Comparison of ENCODE assay signal across 20 cellular contexts in genomic region chr1:230465701-230466100, GRCh38. TPM values are rescaled to one million over a fixed set of nuclear protein-coding genes. Genes with fewer than 3 reads are reported as not detected.
"Had no signal": no experiment of that assay in that cellular context is flagged by ENCODE, and none has a peak within 500 bp of the region (broad histone marks: within the 10 kb centered on the region; RNA-seq: fewer than 3 reads in every experiment).

No MANE protein-coding gene starts in this region.

- H3K4me1 ChIP-seq: colonic mucosa, lower lobe of right lung, parathyroid adenoma, tibial nerve, uterus had no signal

- H3K9me3 ChIP-seq: body of pancreas, colonic mucosa, uterus had no signal

- H3K4me3 ChIP-seq: body of pancreas, colonic mucosa, lower lobe of right lung, tibial nerve, uterus had no signal

- H3K27me3 ChIP-seq: body of pancreas, colonic mucosa, tibial nerve, uterus had no signal

- H3K27ac Mint-ChIP-seq: activated CD4-positive, alpha-beta T cell treated with anti-CD3 and anti-CD28 coated beads, Interleukin-2, amount 10 ng/mL, durations not matched to agents 24 days and 14 days; activated CD8-positive, alpha-beta T cell treated with anti-CD3 and anti-CD28 coated beads, Interleukin-2, amount 10 ng/mL, durations not matched to agents 7 days and 5 days; activated T-cell treated with anti-CD3 and anti-CD28 coated beads, Interleukin-2, amount 50 U/mL, for 24 hours; activated T-helper 2 cell treated with anti-CD3 and anti-CD28 coated beads, Interferon-gamma antibody, Interleukin-2, Interleukin-4, amounts not matched to agents 10 μg/mL and 5 μg/mL and 100 μg/mL, durations not matched to agents 14 hours and 24 hours and 36 hours; endodermal cell; nephron had no signal

- ATAC-seq: activated CD8-positive, alpha-beta T cell treated with anti-CD3 and anti-CD28 coated beads, Interleukin-2, amount 10 ng/mL, durations not matched to agents 7 days and 5 days; body of pancreas; lower lobe of right lung; stimulated activated naive CD8-positive, alpha-beta T cell treated with anti-CD3 and anti-CD28 coated beads, Interleukin-15, Interleukin-2, amounts not matched to agents 100 U/mL and 50 U/mL, for 24 hours had no signal

- H3K4me3 Mint-ChIP-seq: activated CD4-positive, alpha-beta T cell treated with anti-CD3 and anti-CD28 coated beads, Interleukin-2, amount 10 ng/mL, durations not matched to agents 24 days and 14 days; activated CD8-positive, alpha-beta T cell treated with anti-CD3 and anti-CD28 coated beads, Interleukin-2, amount 10 ng/mL, durations not matched to agents 7 days and 5 days; activated T-cell treated with anti-CD3 and anti-CD28 coated beads, Interleukin-2, amount 50 U/mL, for 24 hours; endodermal cell; nephron had no signal

- DNase-seq: activated CD4-positive, alpha-beta T cell treated with anti-CD3 and anti-CD28 coated beads, Interleukin-2, amount 10 ng/mL, durations not matched to agents 24 days and 14 days; activated CD4-positive, CD25-positive, alpha-beta regulatory T cell; activated CD8-positive, alpha-beta T cell treated with anti-CD3 and anti-CD28 coated beads, Interleukin-2, amount 10 ng/mL, durations not matched to agents 7 days and 5 days; activated naive CD4-positive, alpha-beta T cell treated with Interleukin-2 at 50 U/mL for 16 hours; activated T-cell treated with anti-CD3 and anti-CD28 coated beads, Interleukin-2, amount 50 U/mL, for 24 hours; body of pancreas; colonic mucosa; endodermal cell; foreskin fibroblast; hippocampal formation; islet precursor cell; lower lobe of right lung; retina; stimulated activated CD4-positive, alpha-beta T cell treated with anti-CD3 and anti-CD28 coated beads, Interleukin-2, amount 100 ng/mL, for 24 hours; stimulated activated naive CD8-positive, alpha-beta T cell treated with anti-CD3 and anti-CD28 coated beads, Interleukin-15, Interleukin-2, amounts not matched to agents 100 U/mL and 50 U/mL, for 24 hours; uterus had no signal

- H3K9me3 Mint-ChIP-seq: activated CD4-positive, alpha-beta T cell treated with anti-CD3 and anti-CD28 coated beads, Interleukin-2, amount 10 ng/mL, durations not matched to agents 24 days and 14 days; activated T-helper 2 cell treated with anti-CD3 and anti-CD28 coated beads, Interferon-gamma antibody, Interleukin-2, Interleukin-4, amounts not matched to agents 10 μg/mL and 5 μg/mL and 100 μg/mL, durations not matched to agents 14 hours and 24 hours and 36 hours had no signal

- H3K4me1 Mint-ChIP-seq: activated CD4-positive, alpha-beta T cell treated with anti-CD3 and anti-CD28 coated beads, Interleukin-2, amount 10 ng/mL, durations not matched to agents 24 days and 14 days; endodermal cell had no signal

- H3K36me3 ChIP-seq: colonic mucosa, lower lobe of right lung, tibial nerve, uterus had no signal

RNA-seq across cellular contexts. Expression of gene PGBD5, which starts 39.6 kb away (rescaled TPM):
- total RNA-seq: activated CD8-positive, alpha-beta T cell treated with anti-CD3 and anti-CD28 coated beads, Interleukin-2, amount 10 ng/mL, durations not matched to agents 7 days and 5 days; activated T-helper 2 cell treated with anti-CD3 and anti-CD28 coated beads, Interferon-gamma antibody, Interleukin-2, Interleukin-4, amounts not matched to agents 10 μg/mL and 5 μg/mL and 100 μg/mL, durations not matched to agents 14 hours and 24 hours and 36 hours had no signal
